Comparison of ENCODE assay signal across 9 cellular contexts in genomic region chr20:43722153-43722505, GRCh38.
DNase-seq lines count a peak whose midpoint lies in the region; TF ChIP-seq lines count a peak whose summit lies in the region.
"Had no signal": no experiment of that assay in that cellular context is flagged by ENCODE, and none has a peak within 500 bp of the region (broad histone marks: within the 10 kb centered on the region; RNA-seq: fewer than 3 reads in every experiment).

No MANE protein-coding gene starts in this region.

- no peaks in the 10 kb centered on the region for H3K27me3 Mint-ChIP-seq in activated naive CD8-positive, alpha-beta T cell

- H3K27ac Mint-ChIP-seq in activated naive CD8-positive, alpha-beta T cell: peak overlapping the region; percentile 22

- DNase-seq in GM13977 (ENCODE audit: low spot score) (peak; percentile 47), ACHN (no peak), glomerular visceral epithelial cell (ENCODE audit: extremely low spot score) (no peak), erythroblast (lab: John Stamatoyannopoulos, UW) (no peak), NCI-H1105 treated with DMSO at 0.1 percent for 48 hours (lab: John Stamatoyannopoulos, UW) (no peak)
- peak; percentile 25 for DNase-seq in activated CD4-positive, alpha-beta T cell treated with anti-CD3 and anti-CD28 coated beads for 1 hour
- DNase-seq in stimulated activated CD4-positive, alpha-beta T cell treated with anti-CD3 and anti-CD28 coated beads, Interleukin-4, amount 100 ng/mL, for 4 hours: peak; percentile 30 to 72
- DNase-seq: NCI-H1417 treated with DMSO at 0.1 percent for 48 hours had no signal

- no peak for TF ChIP-seq CTCF in GM13977 (IDR thresholded peaks at IDR 0.05; ENCODE audit: extremely low read depth, insufficient read depth, missing control alignments)

- TF ChIP-seq POLR2A in erythroblast (IDR thresholded peaks at IDR 0.05; ENCODE audit: low read length): no peak

- peaks cover 80% of the 10 kb centered on the region for H3K4me1 Mint-ChIP-seq in activated naive CD8-positive, alpha-beta T cell (ENCODE audit: low read depth)

- in situ Hi-C loops in GM13977 (cut with MboI; ENCODE audit: low pct_unique_long_range_greater_than_20kb, low sequenced_read_pairs, unreplicated experiment) (no loop called here), ACHN (cut with HindIII; ENCODE audit: low pct_ligation_motif_present, low pct_unique_long_range_greater_than_20kb, low sequenced_read_pairs) (no loop called here)

- H3K9me3 Mint-ChIP-seq in activated naive CD8-positive, alpha-beta T cell (ENCODE audit: low read depth): no peaks in the 10 kb centered on the region

- peak overlapping the region; percentile 58 for H3K4me3 Mint-ChIP-seq in activated naive CD8-positive, alpha-beta T cell

- no peaks in the 10 kb centered on the region for H3K36me3 Mint-ChIP-seq in activated naive CD8-positive, alpha-beta T cell

Comparison
In these comparisons a context has a peak if more than half of its experiments do, and no peak if none do; other contexts are left out.
1. DNase-seq: peak in GM13977 (single experiment), activated CD4-positive, alpha-beta T cell treated with anti-CD3 and anti-CD28 coated beads for 1 hour (single experiment) and stimulated activated CD4-positive, alpha-beta T cell treated with anti-CD3 and anti-CD28 coated beads, Interleukin-4, amount 100 ng/mL, for 4 hours (2 of 2); none in ACHN (single experiment), glomerular visceral epithelial cell (single experiment), erythroblast (0 of 2) and NCI-H1105 treated with DMSO at 0.1 percent for 48 hours (single experiment).